Comparison of ENCODE assay signal across 1 cellular context in genomic region chr7:98398567-98399372, GRCh38.
TF ChIP-seq lines count a peak whose summit lies in the region.

No MANE protein-coding gene starts in this region.

TF ChIP-seq in IMR-90, 13 proteins besides CTCF, POLR2A, EP300 and RAD21 (continued from another document):
- no peak for TF ChIP-seq ELK1 (IDR thresholded peaks at IDR 0.05; ENCODE audit: borderline replicate concordance, low read depth, low read length)
- TF ChIP-seq MXI1 (IDR thresholded peaks at IDR 0.05; ENCODE audit: borderline replicate concordance, low read depth, low read length) = no peak
